ENCODE assay signal across 8 cellular contexts in the genomic region with DNA sequence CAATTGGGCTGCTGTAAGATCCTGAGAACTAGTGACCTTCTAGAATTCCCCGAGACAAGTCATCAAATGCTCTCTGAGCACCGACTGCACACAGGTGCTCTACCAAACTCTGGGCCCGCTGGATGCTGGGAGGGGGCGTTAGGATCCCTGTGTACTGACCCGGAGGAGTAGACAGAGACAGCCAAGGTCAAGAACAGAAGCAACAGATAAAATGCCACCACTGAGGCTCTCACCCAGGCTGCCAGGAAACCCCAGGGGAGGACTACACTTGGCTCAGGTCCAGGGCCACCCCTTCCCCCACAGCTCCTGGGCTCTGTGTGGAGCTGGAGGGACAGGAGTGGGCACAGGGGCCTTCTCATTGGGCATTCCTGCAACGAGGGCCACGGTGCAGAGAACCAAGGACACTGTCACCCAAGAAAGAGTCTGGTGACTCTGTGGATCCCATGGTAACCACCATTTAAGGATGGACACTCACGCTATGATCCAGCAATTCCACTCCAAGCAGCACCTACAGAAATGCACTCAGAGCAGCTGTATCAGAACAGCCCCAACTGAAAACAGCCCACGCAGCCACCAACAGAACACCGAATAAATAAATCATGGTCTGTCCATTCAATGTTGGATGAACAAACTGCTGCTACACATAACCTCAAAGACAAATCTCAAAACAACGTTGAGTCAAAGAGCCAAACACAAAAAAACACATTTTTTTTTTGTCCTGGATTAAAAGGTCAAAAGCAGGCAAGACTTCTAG. TPM values are rescaled to one million over a fixed set of nuclear protein-coding genes. Genes with fewer than 3 reads are reported as not detected.
DNase-seq lines count a peak whose midpoint lies in the region; ATAC-seq and TF ChIP-seq lines count a peak whose summit lies in the region.

No MANE protein-coding gene starts in this region.

- H3K4me1 Mint-ChIP-seq in CD8-positive, alpha-beta T cell (ENCODE audit: low read depth) = peaks cover 82% of the 10 kb centered on the region
- H3K4me1 Mint-ChIP-seq in mesothelial cell of epicardium = peaks cover 43% of the 10 kb centered on the region

- WGBS in prostate gland = 72% methylated on average over 11 of the region's 11 CpGs

- no peak for DNase-seq in CD8-positive, alpha-beta T cell
- DNase-seq in RPMI8226 (peak; percentile 67), mesothelial cell of epicardium (ENCODE audit: low spot score in 2 of 2, unreplicated experiment in 2 of 2) (no peak), DMS114 treated with DMSO at 0.1 percent for 48 hours (lab: John Stamatoyannopoulos, UW; ENCODE audit: unreplicated experiment) (no peak), prostate gland (ENCODE audit: low spot score) (no peak), omental fat pad (ENCODE audit: low spot score) (no peak), brain microvascular endothelial cell (no peak)

- no peak overlapping the region for H3K4me3 ChIP-seq in CD8-positive, alpha-beta T cell (ENCODE audit: low read depth, low read length)
- H3K4me3 ChIP-seq in prostate gland = no peak overlapping the region
- H3K4me3 ChIP-seq in brain microvascular endothelial cell (ENCODE audit: low read depth, low read length) = no peak overlapping the region

- peaks cover 77% of the 10 kb centered on the region for H3K4me1 ChIP-seq in CD8-positive, alpha-beta T cell (ENCODE audit: insufficient read depth, low read length)
- peaks cover 25% of the 10 kb centered on the region for H3K4me1 ChIP-seq in prostate gland (replicated peaks)

- intact Hi-C loops in CD8-positive, alpha-beta T cell (cut with DNase I, micrococcal nuclease) = no loop called here
- intact Hi-C loops in prostate gland (cut with DNase I) = no loop called here

- H3K27me3 ChIP-seq in CD8-positive, alpha-beta T cell (ENCODE audit: insufficient read depth, low read length) = no peaks in the 10 kb centered on the region
- H3K27me3 ChIP-seq in prostate gland (replicated peaks; ENCODE audit: insufficient read depth) (no peaks in the 10 kb centered on the region), brain microvascular endothelial cell (replicated peaks) (no peaks in the 10 kb centered on the region)

- no peaks in the 10 kb centered on the region for H3K27me3 Mint-ChIP-seq in CD8-positive, alpha-beta T cell (ENCODE audit: low read depth)
- no peaks in the 10 kb centered on the region for H3K27me3 Mint-ChIP-seq in mesothelial cell of epicardium (ENCODE audit: low read depth)

- no peaks in the 10 kb centered on the region for H3K36me3 ChIP-seq in CD8-positive, alpha-beta T cell (ENCODE audit: insufficient read depth, low read length)
- H3K36me3 ChIP-seq in prostate gland (no peaks in the 10 kb centered on the region), brain microvascular endothelial cell (replicated peaks) (no peaks in the 10 kb centered on the region)

- POLR2A ChIA-PET in CD8-positive, alpha-beta T cell (lab: Charles Lee) = interaction anchor here (1.5 to 2.0 kb wide), 3 partner anchors 10 to 71 kb away, joined by 4 to 10 read pairs (median 9); a partner anchor contains a TSS

- H3K27ac ChIP-seq in CD8-positive, alpha-beta T cell (ENCODE audit: low read depth, low read length) = no peak overlapping the region
- peak overlapping the region in 1 of 2 donors; percentile 14 for H3K27ac ChIP-seq in prostate gland
- H3K27ac ChIP-seq in brain microvascular endothelial cell = no peak overlapping the region

- peak overlapping the region; percentile 71 for H3K4me3 Mint-ChIP-seq in CD8-positive, alpha-beta T cell
- no peak overlapping the region for H3K4me3 Mint-ChIP-seq in mesothelial cell of epicardium

- TF ChIP-seq CTCF in CD8-positive, alpha-beta T cell (IDR thresholded peaks at IDR 0.05) = no peak
- no peak for TF ChIP-seq CTCF in mesothelial cell of epicardium (IDR thresholded peaks at IDR 0.05; ENCODE audit: unreplicated experiment)
- no peak for TF ChIP-seq CTCF in prostate gland (IDR thresholded peaks at IDR 0.05)
- no peak for TF ChIP-seq CTCF in omental fat pad (IDR thresholded peaks at IDR 0.05)
- no peak for TF ChIP-seq CTCF in brain microvascular endothelial cell (IDR thresholded peaks at IDR 0.05; ENCODE audit: low read depth, low read length, missing control alignments)

- in situ Hi-C loops in brain microvascular endothelial cell (cut with HindIII; ENCODE audit: low pct_ligation_motif_present, low sequenced_read_pairs) = no loop called here

- CTCF ChIA-PET in CD8-positive, alpha-beta T cell (lab: Charles Lee) = interaction anchor here (1.8 kb wide), 1 partner anchor 10 kb away, joined by 6 read pairs; no protein-coding TSS in a partner anchor

- ATAC-seq in CD8-positive, alpha-beta T cell = no peak
- ATAC-seq in GM21529 (IDR thresholded peaks at IDR 0.05; ENCODE audit: unreplicated experiment) = peak; percentile 2
- ATAC-seq in omental fat pad (ENCODE audit: low FRiP score) = no peak

- TF ChIP-seq POLR2A in prostate gland (IDR thresholded peaks at IDR 0.05) = no peak

- no peaks in the 10 kb centered on the region for H3K9me3 Mint-ChIP-seq in CD8-positive, alpha-beta T cell
- no peaks in the 10 kb centered on the region for H3K9me3 Mint-ChIP-seq in mesothelial cell of epicardium

- peak overlapping the region; percentile 94 for H3K27ac Mint-ChIP-seq in CD8-positive, alpha-beta T cell
- peak overlapping the region; percentile 84 for H3K27ac Mint-ChIP-seq in mesothelial cell of epicardium

- no peaks in the 10 kb centered on the region for H3K9me3 ChIP-seq in CD8-positive, alpha-beta T cell (ENCODE audit: low read length)
- H3K9me3 ChIP-seq in prostate gland = no peaks in the 10 kb centered on the region

- H3K36me3 Mint-ChIP-seq in CD8-positive, alpha-beta T cell = no peaks in the 10 kb centered on the region
- no peaks in the 10 kb centered on the region for H3K36me3 Mint-ChIP-seq in mesothelial cell of epicardium

RNA-seq across cellular contexts. Expression of a gene that starts 16.8 kb away (rescaled TPM):
- 10 to 100 TPM; 92.3 to 95.4 TPM for total RNA-seq in CD8-positive, alpha-beta T cell
- total RNA-seq in mesothelial cell of epicardium (39.7 to 45.4 TPM (median 42.1 TPM) in 3 replicates), prostate gland (10 to 100 TPM; 42.0 to 69.1 TPM), omental fat pad (10 to 100 TPM; 22.9 to 46.3 (median 36.1) TPM)

RNA-seq across cellular contexts. Expression of a gene that starts 39.0 kb away (rescaled TPM):
- 10 to 100 TPM; 65.6 to 68.0 TPM for total RNA-seq in CD8-positive, alpha-beta T cell
- total RNA-seq in mesothelial cell of epicardium = 13.3 to 15.5 TPM (median 14.0 TPM) in 3 replicates
- total RNA-seq in prostate gland = 10 to 100 TPM; 13.5 to 29.9 TPM
- total RNA-seq in omental fat pad = 10 to 100 TPM in 1 of 4 donors, 1 to 10 TPM in 3; 7.2 to 15.5 (median 8.2) TPM

RNA-seq across cellular contexts. Expression of a gene that starts 46.8 kb away (rescaled TPM):
- total RNA-seq in CD8-positive, alpha-beta T cell = 10 to 100 TPM; 68.7 to 68.9 TPM
- total RNA-seq in mesothelial cell of epicardium = 73.2 to 80.5 TPM (median 78.4 TPM) in 3 replicates
- total RNA-seq in prostate gland = 10 to 100 TPM; 20.9 to 32.7 TPM
- 10 to 100 TPM in 2 of 4 donors, 1 to 10 TPM in 2; 5.9 to 25.1 (median 10.8) TPM for total RNA-seq in omental fat pad
